ENCODE assay signal across 33 cellular contexts in the genomic region with DNA sequence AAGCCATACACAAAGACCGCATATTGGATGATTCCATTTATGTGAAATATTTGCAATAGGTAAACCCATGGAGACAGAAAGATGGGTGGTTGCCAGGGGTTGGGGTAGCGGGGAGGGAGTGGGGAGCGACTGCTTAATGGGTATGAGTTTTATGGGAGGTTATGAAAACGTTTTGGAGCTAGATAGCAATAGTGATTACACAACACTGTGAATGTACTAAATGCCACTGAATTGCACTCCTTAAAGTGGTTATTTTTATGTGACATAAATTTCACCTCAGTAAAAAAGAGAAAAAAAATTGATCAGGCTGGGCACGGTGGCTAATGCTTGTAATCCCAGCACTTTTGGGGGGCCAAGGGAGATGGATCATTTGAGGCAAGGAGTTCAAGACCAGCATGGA. TPM values are rescaled to one million over a fixed set of nuclear protein-coding genes. Genes with fewer than 3 reads are reported as not detected.
"Had no signal": no experiment of that assay in that cellular context is flagged by ENCODE, and none has a peak within 500 bp of the region (broad histone marks: within the 10 kb centered on the region; RNA-seq: fewer than 3 reads in every experiment).

No MANE protein-coding gene starts in this region.

- DNase-seq: activated B cell treated with CpG ODN at 0.5 μM for 24 hours; activated CD4-positive, alpha-beta memory T cell treated with anti-CD3 and anti-CD28 coated beads for 36 hours; activated CD4-positive, alpha-beta T cell treated with anti-CD3 and anti-CD28 coated beads for 4 hours; activated CD4-positive, alpha-beta T cell treated with anti-CD3 and anti-CD28 coated beads, Interleukin-2, amount 10 ng/mL, durations not matched to agents 24 days and 14 days; activated CD4-positive, alpha-beta T cell treated with anti-CD3 and anti-CD28 coated beads, Interleukin-2, amount 50 U/mL, for 1 hour; activated CD4-positive, alpha-beta T cell treated with anti-CD3 and anti-CD28 coated beads, Interleukin-2, amount 50 U/mL, for 4 hours; activated CD4-positive, CD25-positive, alpha-beta regulatory T cell treated with anti-CD3 and anti-CD28 coated beads, Interleukin-2, amount 50 U/mL, for 72 hours; activated CD8-positive, alpha-beta memory T cell treated with anti-CD3 and anti-CD28 coated beads, Interleukin-2, amount 50 U/mL, for 4 hours; activated CD8-positive, alpha-beta T cell treated with anti-CD3 and anti-CD28 coated beads for 36 hours; activated effector memory CD4-positive, alpha-beta T cell treated with anti-CD3 and anti-CD28 coated beads, Interleukin-2, amount 50 U/mL, for 16 hours; activated naive CD4-positive, alpha-beta T cell treated with anti-CD3 and anti-CD28 coated beads, Interleukin-2, amount 50 U/mL, for 16 hours; activated naive CD4-positive, alpha-beta T cell treated with Interleukin-2 at 50 U/mL for 16 hours; activated naive CD8-positive, alpha-beta T cell treated with anti-CD3 and anti-CD28 coated beads, Interleukin-2, amount 10 ng/mL, durations not matched to agents 7 days and 5 days; activated naive CD8-positive, alpha-beta T cell treated with anti-CD3 and anti-CD28 coated beads, Interleukin-2, amount 50 U/mL, for 24 hours; activated T-cell treated with anti-CD3 and anti-CD28 coated beads for 4 hours; activated T-cell treated with anti-CD3 and anti-CD28 coated beads, Interleukin-2, amount 50 U/mL, for 1 hour; activated T-cell treated with anti-CD3 and anti-CD28 coated beads, Interleukin-2, amount 50 U/mL, for 4 hours; activated T-cell treated with anti-CD3 and anti-CD28 coated beads, Interleukin-2, amount 50 U/mL, for 72 hours; amygdala; anterior cingulate cortex; brain microvascular endothelial cell; central memory CD4-positive, alpha-beta T cell; T-helper 1 cell; T-helper 2 cell; T-helper 9 cell had no signal

- H3K4me3 ChIP-seq: ascending aorta, breast epithelium had no signal

- H3K36me3 Mint-ChIP-seq: activated CD4-positive, alpha-beta memory T cell treated with anti-CD3 and anti-CD28 coated beads for 36 hours; activated naive CD8-positive, alpha-beta T cell; activated naive CD8-positive, alpha-beta T cell treated with anti-CD3 and anti-CD28 coated beads, Interleukin-2, amount 10 ng/mL, durations not matched to agents 7 days and 5 days had no signal

- H3K27me3 ChIP-seq: ascending aorta, brain microvascular endothelial cell, breast epithelium had no signal

- H3K4me1 ChIP-seq: ascending aorta, breast epithelium had no signal

- H3K4me1 Mint-ChIP-seq: activated naive CD8-positive, alpha-beta T cell treated with anti-CD3 and anti-CD28 coated beads, Interleukin-2, amount 10 ng/mL, durations not matched to agents 7 days and 5 days; activated naive CD8-positive, alpha-beta T cell treated with anti-CD3 and anti-CD28 coated beads, Interleukin-2, amount 50 U/mL, for 24 hours had no signal

- H3K27me3 Mint-ChIP-seq: activated CD8-positive, alpha-beta T cell treated with anti-CD3 and anti-CD28 coated beads for 36 hours had no signal

- ATAC-seq: activated CD8-positive, alpha-beta T cell treated with anti-CD3 and anti-CD28 coated beads for 36 hours; activated naive CD8-positive, alpha-beta T cell treated with anti-CD3 and anti-CD28 coated beads, Interleukin-2, amount 50 U/mL, for 24 hours; activated T-cell treated with anti-CD3 and anti-CD28 coated beads, Interleukin-2, amount 50 U/mL, for 4 hours; activated T-cell treated with anti-CD3 and anti-CD28 coated beads, Interleukin-2, amount 50 U/mL, for 72 hours; activated T-helper 17 cell treated with anti-CD3 and anti-CD28 coated beads, Interleukin-2, amount 50 U/mL, for 72 hours had no signal

- H3K27ac Mint-ChIP-seq: activated B cell treated with CpG ODN at 0.5 μM for 24 hours; activated CD4-positive, alpha-beta memory T cell treated with anti-CD3 and anti-CD28 coated beads for 36 hours; activated CD4-positive, alpha-beta T cell treated with anti-CD3 and anti-CD28 coated beads, Interleukin-2, amount 10 ng/mL, durations not matched to agents 24 days and 14 days; activated CD8-positive, alpha-beta T cell treated with anti-CD3 and anti-CD28 coated beads for 36 hours; activated naive CD8-positive, alpha-beta T cell; activated naive CD8-positive, alpha-beta T cell treated with anti-CD3 and anti-CD28 coated beads, Interleukin-2, amount 10 ng/mL, durations not matched to agents 7 days and 5 days; activated naive CD8-positive, alpha-beta T cell treated with anti-CD3 and anti-CD28 coated beads, Interleukin-2, amount 50 U/mL, for 24 hours; activated T-cell treated with anti-CD3 and anti-CD28 coated beads, Interleukin-2, amount 50 U/mL, for 72 hours; activated T-helper 1 cell treated with anti-CD3 and anti-CD28 coated beads, Interleukin-12 subunit alpha, Interleukin-12 subunit beta, Interleukin-2, Interleukin-4 antibody, amounts not matched to agents 30 ng/mL and 10 ng/mL and 1 ng/mL, durations not matched to agents 14 hours and 24 hours and 36 hours; activated T-helper 17 cell treated with anti-CD3 and anti-CD28 coated beads, Interleukin-2, amount 50 U/mL, for 72 hours; T-helper 1 cell treated with Interleukin-12 subunit alpha and Interleukin-12 subunit beta and Interleukin-4 antibody, amounts not matched to agents 30 μg/mL and 1 μg/mL, for 36 hours; T-helper 2 cell treated with Interferon-gamma antibody and Interleukin-4, amounts not matched to agents 5 μg/mL and 100 μg/mL, for 36 hours had no signal

- H3K36me3 ChIP-seq: brain microvascular endothelial cell, breast epithelium had no signal

- H3K9me3 ChIP-seq: ascending aorta, breast epithelium had no signal

- H3K9me3 Mint-ChIP-seq: activated B cell treated with CpG ODN at 0.5 μM for 24 hours; activated CD4-positive, alpha-beta memory T cell treated with anti-CD3 and anti-CD28 coated beads for 36 hours; activated CD4-positive, alpha-beta T cell treated with anti-CD3 and anti-CD28 coated beads, Interleukin-2, amount 10 ng/mL, durations not matched to agents 24 days and 14 days; activated CD8-positive, alpha-beta T cell treated with anti-CD3 and anti-CD28 coated beads for 36 hours; activated naive CD8-positive, alpha-beta T cell treated with anti-CD3 and anti-CD28 coated beads, Interleukin-2, amount 10 ng/mL, durations not matched to agents 7 days and 5 days; activated naive CD8-positive, alpha-beta T cell treated with anti-CD3 and anti-CD28 coated beads, Interleukin-2, amount 50 U/mL, for 24 hours; activated T-cell treated with anti-CD3 and anti-CD28 coated beads, Interleukin-2, amount 50 U/mL, for 4 hours; activated T-cell treated with anti-CD3 and anti-CD28 coated beads, Interleukin-2, amount 50 U/mL, for 72 hours; activated T-helper 1 cell treated with anti-CD3 and anti-CD28 coated beads, Interleukin-12 subunit alpha, Interleukin-12 subunit beta, Interleukin-2, Interleukin-4 antibody, amounts not matched to agents 30 ng/mL and 10 ng/mL and 1 ng/mL, durations not matched to agents 14 hours and 24 hours and 36 hours; activated T-helper 17 cell treated with anti-CD3 and anti-CD28 coated beads, Interleukin-2, amount 50 U/mL, for 72 hours; T-helper 1 cell treated with Interleukin-12 subunit alpha and Interleukin-12 subunit beta and Interleukin-4 antibody, amounts not matched to agents 30 μg/mL and 1 μg/mL, for 36 hours; T-helper 2 cell treated with Interferon-gamma antibody and Interleukin-4, amounts not matched to agents 5 μg/mL and 100 μg/mL, for 36 hours had no signal

- H3K27ac ChIP-seq: ascending aorta, brain microvascular endothelial cell, breast epithelium, VCaP had no signal

- H3K4me3 Mint-ChIP-seq: activated B cell treated with CpG ODN at 0.5 μM for 24 hours; activated CD4-positive, alpha-beta memory T cell treated with anti-CD3 and anti-CD28 coated beads for 36 hours; activated CD4-positive, alpha-beta T cell treated with anti-CD3 and anti-CD28 coated beads, Interleukin-2, amount 10 ng/mL, durations not matched to agents 24 days and 14 days; activated CD8-positive, alpha-beta T cell treated with anti-CD3 and anti-CD28 coated beads for 36 hours; activated naive CD8-positive, alpha-beta T cell; activated naive CD8-positive, alpha-beta T cell treated with anti-CD3 and anti-CD28 coated beads, Interleukin-2, amount 10 ng/mL, durations not matched to agents 7 days and 5 days; activated naive CD8-positive, alpha-beta T cell treated with anti-CD3 and anti-CD28 coated beads, Interleukin-2, amount 50 U/mL, for 24 hours; activated T-cell treated with anti-CD3 and anti-CD28 coated beads, Interleukin-2, amount 50 U/mL, for 4 hours; activated T-cell treated with anti-CD3 and anti-CD28 coated beads, Interleukin-2, amount 50 U/mL, for 72 hours; activated T-helper 1 cell treated with anti-CD3 and anti-CD28 coated beads, Interleukin-12 subunit alpha, Interleukin-12 subunit beta, Interleukin-2, Interleukin-4 antibody, amounts not matched to agents 30 ng/mL and 10 ng/mL and 1 ng/mL, durations not matched to agents 14 hours and 24 hours and 36 hours; activated T-helper 17 cell treated with anti-CD3 and anti-CD28 coated beads, Interleukin-2, amount 50 U/mL, for 72 hours; T-helper 1 cell treated with Interleukin-12 subunit alpha and Interleukin-12 subunit beta and Interleukin-4 antibody, amounts not matched to agents 30 μg/mL and 1 μg/mL, for 36 hours; T-helper 2 cell treated with Interferon-gamma antibody and Interleukin-4, amounts not matched to agents 5 μg/mL and 100 μg/mL, for 36 hours had no signal

RNA-seq across cellular contexts. Expression of a gene that starts 39.4 kb away (rescaled TPM):
- total RNA-seq: breast epithelium had no signal
